8 cellular contexts compared by ENCODE assay signal in the genomic region with DNA sequence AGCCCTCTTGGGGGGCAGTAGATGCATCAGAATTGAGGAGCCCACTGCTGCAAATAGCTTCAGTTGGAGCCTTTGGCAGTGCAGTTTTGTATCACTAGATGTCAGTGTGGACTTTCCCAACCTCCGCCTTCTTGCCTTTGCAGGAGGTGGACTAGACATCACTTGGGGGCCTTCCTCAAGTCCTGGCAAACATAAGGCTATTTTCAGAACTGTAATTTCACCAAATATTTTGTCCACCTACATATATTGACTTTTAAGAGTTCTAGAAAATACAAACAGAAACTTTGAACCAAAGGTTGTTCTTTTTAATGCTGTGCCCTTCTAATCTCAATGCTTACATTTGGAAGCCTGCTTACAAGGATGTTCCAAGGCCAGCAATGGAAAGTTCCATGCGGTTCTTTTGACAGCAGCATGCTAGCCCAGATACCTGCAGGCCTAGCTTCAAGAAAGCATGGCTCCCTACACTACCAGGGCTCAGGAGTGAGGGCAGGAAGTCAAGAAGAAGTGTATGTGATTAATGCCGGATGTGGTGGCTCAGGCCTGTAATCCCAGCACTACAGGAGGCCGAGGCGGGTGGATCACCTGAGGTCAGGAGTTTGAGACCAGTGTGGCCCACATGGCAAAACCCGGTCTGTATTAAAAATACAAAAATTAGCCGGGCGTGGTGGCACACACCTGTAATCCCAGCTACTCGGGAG. TPM values are rescaled to one million over a fixed set of nuclear protein-coding genes. Genes with fewer than 3 reads are reported as not detected.
A peak's percentile ranks its signal among the peaks of the same experiment; 100 is the strongest.
DNase-seq lines count a peak whose midpoint lies in the region; ATAC-seq and TF ChIP-seq lines count a peak whose summit lies in the region.

No MANE protein-coding gene starts in this region.

- no peaks in the 10 kb centered on the region for H3K9me3 ChIP-seq in stomach

- WGBS in stomach, 5 donors, result 78 to 86% (median 79%) methylated on average over 9 of the region's 9 CpGs

- H3K36me3 Mint-ChIP-seq in activated CD4-positive, alpha-beta T cell treated with anti-CD3 and anti-CD28 coated beads for 36 hours (ENCODE audit: low read depth), result no peaks in the 10 kb centered on the region

- H3K4me1 Mint-ChIP-seq in activated CD4-positive, alpha-beta T cell treated with anti-CD3 and anti-CD28 coated beads for 36 hours, result peaks cover 6% of the 10 kb centered on the region

- no peak overlapping the region for H3K27ac Mint-ChIP-seq in activated CD4-positive, alpha-beta T cell treated with anti-CD3 and anti-CD28 coated beads for 36 hours

- TF ChIP-seq CTCF in stomach (IDR thresholded peaks at IDR 0.05), result peak in 5 of 7 experiments; percentile 50 to 63 (median 56)

- CTCF ChIA-PET in activated CD4-positive, alpha-beta T cell treated with anti-CD3 and anti-CD28 coated beads for 36 hours (lab: Charles Lee), result interaction anchor here (0.5 to 4.2 kb wide), 23 partner anchors 12 to 463 kb away, joined by 3 to 36 read pairs (median 4); a partner anchor contains a TSS

- intact Hi-C loops in activated CD4-positive, alpha-beta T cell treated with anti-CD3 and anti-CD28 coated beads for 36 hours (cut with DNase I, micrococcal nuclease), result loop anchor here (1.0 to 10.0 kb wide), 4 partner anchors 136 to 468 kb away; a partner anchor contains a TSS
- intact Hi-C loops in stomach (cut with DNase I; ENCODE audit: low total_unique reads), result loop anchor here (10.0 kb wide), 1 partner anchor 102 kb away; no protein-coding TSS in a partner anchor
- intact Hi-C loops in posterior vena cava (cut with DNase I), result no loop called here

- DNase-seq in COLO668 (lab: John Stamatoyannopoulos, UW; ENCODE audit: unreplicated experiment), result peak; percentile 35
- DNase-seq in NCI-H1417 treated with DMSO at 0.1 percent for 48 hours (lab: John Stamatoyannopoulos, UW), result peak; percentile 11
- DNase-seq in activated CD4-positive, alpha-beta T cell treated with anti-CD3 and anti-CD28 coated beads for 36 hours, result peak; percentile 69
- DNase-seq in dermis blood vessel endothelial cell, result peak; percentile 75
- DNase-seq in medulla oblongata (ENCODE audit: extremely low spot score), result peak; percentile 86
- peak; percentile 39 for DNase-seq in stomach
- DNase-seq in posterior vena cava (ENCODE audit: low spot score), result no peak

- peak; percentile 66 for ATAC-seq in GM21423 (IDR thresholded peaks at IDR 0.05; ENCODE audit: unreplicated experiment)
- peak; percentile 87 for ATAC-seq in activated CD4-positive, alpha-beta T cell treated with anti-CD3 and anti-CD28 coated beads for 36 hours

- no peak overlapping the region for H3K4me3 Mint-ChIP-seq in activated CD4-positive, alpha-beta T cell treated with anti-CD3 and anti-CD28 coated beads for 36 hours

- H3K27me3 Mint-ChIP-seq in activated CD4-positive, alpha-beta T cell treated with anti-CD3 and anti-CD28 coated beads for 36 hours, result no peaks in the 10 kb centered on the region

- no peaks in the 10 kb centered on the region for H3K36me3 ChIP-seq in stomach

- peaks cover 4 to 37% (median 15%) of the 10 kb centered on the region in 4 donors for H3K4me1 ChIP-seq in stomach

- TF ChIP-seq EP300 in stomach (IDR thresholded peaks at IDR 0.05), result no peak

- no peak overlapping the region for H3K27ac ChIP-seq in stomach

- no peaks in the 10 kb centered on the region for H3K9me3 Mint-ChIP-seq in activated CD4-positive, alpha-beta T cell treated with anti-CD3 and anti-CD28 coated beads for 36 hours (ENCODE audit: low read depth)

- H3K27me3 ChIP-seq in stomach, result no peaks in the 10 kb centered on the region

- H3K4me3 ChIP-seq in stomach, result no peak overlapping the region

- TF ChIP-seq POLR2A in stomach (IDR thresholded peaks at IDR 0.05), result no peak

- POLR2A ChIA-PET in activated CD4-positive, alpha-beta T cell treated with anti-CD3 and anti-CD28 coated beads for 36 hours (lab: Charles Lee), result no interaction called here

RNA-seq across cellular contexts. Expression of a gene that starts 8.0 kb away (rescaled TPM):
- total RNA-seq in activated CD4-positive, alpha-beta T cell treated with anti-CD3 and anti-CD28 coated beads for 36 hours, result 1 to 10 TPM; 8.1 to 8.8 TPM
- 9.5 and 13.4 TPM in 2 replicates for total RNA-seq in dermis blood vessel endothelial cell
- 100 to 1,000 TPM in 1 of 5 donors, 10 to 100 TPM in 4; 23.3 to 209 (median 29.0) TPM for total RNA-seq in stomach
- polyA plus RNA-seq in stomach, result 10 to 100 TPM in 2 of 3 donors, 1 to 10 TPM in 1; 5.4 to 13.9 (median 10.3) TPM
- total RNA-seq in posterior vena cava, result 10 to 100 TPM; 12.5 to 13.5 TPM

Comparison
In these comparisons a context has a peak if more than half of its experiments do, and no peak if none do; other contexts are left out.
1. intact Hi-C loops: an anchor here in activated CD4-positive, alpha-beta T cell treated with anti-CD3 and anti-CD28 coated beads for 36 hours (1.0 to 10.0 kb wide) and stomach (10.0 kb wide); none called in posterior vena cava.